22 cellular contexts compared by ENCODE assay signal in the genomic region with DNA sequence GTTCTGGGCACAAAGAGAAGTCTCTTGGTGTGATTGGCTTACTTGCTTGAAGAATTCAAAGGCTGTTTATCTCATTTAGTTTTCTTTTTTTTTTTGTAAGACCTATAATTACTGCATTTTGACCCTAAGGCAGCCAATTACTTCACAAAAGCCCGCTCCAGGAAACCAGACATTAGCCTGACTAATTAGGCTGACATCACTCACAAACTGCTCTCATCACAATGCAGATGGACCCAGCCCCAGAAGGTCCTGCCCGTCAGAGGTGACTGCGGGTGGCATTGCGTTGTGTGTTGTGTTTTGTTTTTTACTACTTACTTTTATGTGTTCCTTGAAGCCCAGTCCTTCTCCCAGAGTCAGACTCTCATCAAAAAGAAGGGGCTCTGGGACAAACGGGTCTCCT.
DNase-seq lines count a peak whose midpoint lies in the region; ATAC-seq and TF ChIP-seq lines count a peak whose summit lies in the region.
"Had no signal": no experiment of that assay in that cellular context is flagged by ENCODE, and none has a peak within 500 bp of the region (broad histone marks: within the 10 kb centered on the region; RNA-seq: fewer than 3 reads in every experiment).

No MANE protein-coding gene starts in this region.

- CTCF ChIA-PET in WTC11 (lab: Charles Lee) = no interaction called here

- POLR2A ChIA-PET in WTC11 (lab: Charles Lee) = no interaction called here

- no peaks in the 10 kb centered on the region for H3K79me1 ChIP-seq in mesendoderm (ENCODE audit: low read length)

- H3K4ac ChIP-seq in mesendoderm (ENCODE audit: low read depth, low read length) = no peak overlapping the region

- peak overlapping the region; percentile 12; the same call in 1 of the 2 replicates for H3K4me3 ChIP-seq in GM23338
- H3K4me3 ChIP-seq in mesendoderm (ENCODE audit: low read length) = no peak overlapping the region
- H3K4me3 ChIP-seq: breast epithelium, K562, pancreas, stomach, upper lobe of right lung had no signal

- peak overlapping the region; percentile 60 for H3K4me2 ChIP-seq in GM23338
- H3K4me2 ChIP-seq in mesendoderm (ENCODE audit: low read length) = no peak overlapping the region

- TF ChIP-seq CTCF in GM23338 (conservative IDR thresholded peaks at IDR 0.05; ENCODE audit: low read depth in 2 of 2) (no peak), WTC11 (IDR thresholded peaks at IDR 0.05) (no peak), osteocyte (IDR thresholded peaks at IDR 0.05) (no peak)

- H3F3A ChIP-seq in GM23338 (replicated peaks; ENCODE audit: low read depth) = no peaks in the 10 kb centered on the region

- H3K27me3 Mint-ChIP-seq in GM23338 (ENCODE audit: insufficient read depth, low read depth, poor library complexity) = peaks cover 23% of the 10 kb centered on the region
- peaks cover 23% of the 10 kb centered on the region for H3K27me3 Mint-ChIP-seq in WTC11 (ENCODE audit: low read depth)
- H3K27me3 Mint-ChIP-seq in osteocyte (ENCODE audit: unreplicated experiment) = peaks cover 6% of the 10 kb centered on the region
- H3K27me3 Mint-ChIP-seq: activated naive CD8-positive, alpha-beta T cell treated with anti-CD3 and anti-CD28 coated beads, Interleukin-2, amount 10 ng/mL, durations not matched to agents 7 days and 5 days had no signal

- H3K9me3 Mint-ChIP-seq in GM23338 = peaks cover 6% of the 10 kb centered on the region; the same call in 1 of the 3 replicates
- peaks cover 13% of the 10 kb centered on the region for H3K9me3 Mint-ChIP-seq in WTC11
- H3K9me3 Mint-ChIP-seq in osteocyte (ENCODE audit: unreplicated experiment) = no peaks in the 10 kb centered on the region
- H3K9me3 Mint-ChIP-seq: activated CD8-positive, alpha-beta T cell treated with anti-CD3 and anti-CD28 coated beads for 36 hours had no signal

- H3K4me1 Mint-ChIP-seq in GM23338 (peaks cover 41% of the 10 kb centered on the region), WTC11 (peaks cover 53% of the 10 kb centered on the region), osteocyte (ENCODE audit: unreplicated experiment) (peaks cover 31% of the 10 kb centered on the region)
- H3K4me1 Mint-ChIP-seq: activated naive CD8-positive, alpha-beta T cell treated with anti-CD3 and anti-CD28 coated beads, Interleukin-2, amount 10 ng/mL, durations not matched to agents 7 days and 5 days had no signal

- no peak overlapping the region for H3K18ac ChIP-seq in mesendoderm (ENCODE audit: low read length)

- H3K56ac ChIP-seq in mesendoderm (ENCODE audit: low read length) = no peak overlapping the region

- H2BK15ac ChIP-seq in mesendoderm (replicated peaks; ENCODE audit: low read depth) = no peak overlapping the region

- no peak overlapping the region for H4K5ac ChIP-seq in mesendoderm (ENCODE audit: low read length)

- no CpG with 5 or more reads among the region's 5 CpGs for WGBS in mesendoderm (ENCODE audit: extremely low coverage, insufficient coverage, low lambda C conversion rate)

- no peak overlapping the region for H2BK5ac ChIP-seq in mesendoderm (ENCODE audit: low read length)

- H2BK120ac ChIP-seq in mesendoderm (ENCODE audit: low read depth, low read length) = no peak overlapping the region

- H4K8ac ChIP-seq in mesendoderm (ENCODE audit: low read depth, low read length) = no peak overlapping the region

- H3K4me1 ChIP-seq in GM23338 (ENCODE audit: insufficient read depth) (peaks cover 47% of the 10 kb centered on the region), mesendoderm (ENCODE audit: control insufficient read depth, low read depth, low read length) (peaks cover 7% of the 10 kb centered on the region)
- H3K4me1 ChIP-seq: breast epithelium, pancreas, upper lobe of right lung had no signal

- H3K27me3 ChIP-seq in GM23338 (ENCODE audit: insufficient read depth) (no peaks in the 10 kb centered on the region), mesendoderm (ENCODE audit: insufficient read depth, low read length, poor library complexity) (no peaks in the 10 kb centered on the region)
- H3K27me3 ChIP-seq: breast epithelium, pancreas, stomach, upper lobe of right lung had no signal

- H3K27ac ChIP-seq in GM23338 (ENCODE audit: low read depth) = peak overlapping the region; percentile 42; the same call in 1 of the 2 replicates
- H3K27ac ChIP-seq in mesendoderm (ENCODE audit: low read depth, low read length) = no peak overlapping the region
- H3K27ac ChIP-seq: breast epithelium, HL-60, pancreas, stomach, upper lobe of right lung had no signal

- H3K23ac ChIP-seq in mesendoderm (ENCODE audit: low read length) = no peak overlapping the region

- H3K4me3 Mint-ChIP-seq in GM23338 (no peak overlapping the region), WTC11 (peak overlapping the region; percentile 3; the same call in 1 of the 2 replicates), osteocyte (ENCODE audit: unreplicated experiment) (no peak overlapping the region)
- H3K4me3 Mint-ChIP-seq: activated CD8-positive, alpha-beta T cell treated with anti-CD3 and anti-CD28 coated beads for 36 hours; activated naive CD8-positive, alpha-beta T cell treated with anti-CD3 and anti-CD28 coated beads, Interleukin-2, amount 10 ng/mL, durations not matched to agents 7 days and 5 days had no signal

- H3K79me2 ChIP-seq in GM23338 (replicated peaks; ENCODE audit: insufficient read depth) (no peaks in the 10 kb centered on the region), mesendoderm (ENCODE audit: control insufficient read depth, insufficient read depth, low read length) (no peaks in the 10 kb centered on the region)

- H3K9ac ChIP-seq in mesendoderm (ENCODE audit: low read length) = no peak overlapping the region

- ATAC-seq in GM23338 (peak; percentile 24), WTC11 (peak; percentile 52), GM18909 (IDR thresholded peaks at IDR 0.05; ENCODE audit: poor library complexity, unreplicated experiment) (no peak)
- ATAC-seq: activated CD8-positive, alpha-beta T cell treated with anti-CD3 and anti-CD28 coated beads for 36 hours; K562; pancreas; upper lobe of right lung had no signal

- H2AK5ac ChIP-seq in mesendoderm (ENCODE audit: low read length) = no peak overlapping the region

- H3K27ac Mint-ChIP-seq in GM23338 (no peak overlapping the region), WTC11 (peak overlapping the region; percentile 77; the same call in 1 of the 2 replicates), osteocyte (ENCODE audit: unreplicated experiment) (no peak overlapping the region)
- H3K27ac Mint-ChIP-seq: activated CD8-positive, alpha-beta T cell treated with anti-CD3 and anti-CD28 coated beads for 36 hours; activated naive CD8-positive, alpha-beta T cell treated with anti-CD3 and anti-CD28 coated beads, Interleukin-2, amount 10 ng/mL, durations not matched to agents 7 days and 5 days had no signal

- H3K36me3 Mint-ChIP-seq in GM23338 (ENCODE audit: low read depth) (no peaks in the 10 kb centered on the region), WTC11 (peaks cover 11% of the 10 kb centered on the region; the same call in 1 of the 2 replicates), osteocyte (ENCODE audit: unreplicated experiment) (no peaks in the 10 kb centered on the region)
- H3K36me3 Mint-ChIP-seq: activated naive CD8-positive, alpha-beta T cell treated with anti-CD3 and anti-CD28 coated beads, Interleukin-2, amount 10 ng/mL, durations not matched to agents 7 days and 5 days had no signal

- H3K36me3 ChIP-seq in GM23338 (ENCODE audit: insufficient read depth) (no peaks in the 10 kb centered on the region), mesendoderm (ENCODE audit: control insufficient read depth, insufficient read depth, low read length) (no peaks in the 10 kb centered on the region)
- H3K36me3 ChIP-seq: breast epithelium, pancreas, stomach, upper lobe of right lung had no signal

- peak overlapping the region; percentile 38; the same call in 1 of the 2 replicates for H2AFZ ChIP-seq in GM23338

- peaks cover 13% of the 10 kb centered on the region for H3K9me2 ChIP-seq in GM23338 (ENCODE audit: insufficient read depth)

- no peaks in the 10 kb centered on the region for H4K20me1 ChIP-seq in GM23338 (replicated peaks; ENCODE audit: insufficient read depth)

- peak; percentile 41 for DNase-seq in GM23338 (ENCODE audit: low spot score)
- DNase-seq in NCI-H2081 (lab: John Stamatoyannopoulos, UW) = peak; percentile 76 to 90
- DNase-seq in WTC11 (ENCODE audit: low spot score) = peak; percentile 21
- DNase-seq in mesendoderm = peak; percentile 72
- no peak for DNase-seq in activated CD8-positive, alpha-beta memory T cell treated with anti-CD3 and anti-CD28 coated beads, Interleukin-2, amount 50 U/mL, for 48 hours
- DNase-seq in putamen (ENCODE audit: low spot score) = no peak
- no peak for DNase-seq in osteocyte (ENCODE audit: extremely low spot score, unreplicated experiment)
- DNase-seq: activated CD8-positive, alpha-beta T cell treated with anti-CD3 and anti-CD28 coated beads for 36 hours; activated naive CD8-positive, alpha-beta T cell treated with anti-CD3 and anti-CD28 coated beads, Interleukin-2, amount 10 ng/mL, durations not matched to agents 7 days and 5 days; cortex of kidney; DND-41; erythroblast; MV-4-11; NK-92 treated with Interleukin-12 subunit alpha and Interleukin-12 subunit beta, amount 100 ng/mL, for 24 hours; pancreas; stimulated activated CD4-positive, alpha-beta T cell treated with anti-CD3 and anti-CD28 coated beads, Interleukin-2, amount 100 ng/mL, for 48 hours; stomach; upper lobe of right lung had no signal

TF ChIP-seq in GM23338, 12 proteins besides CTCF, POLR2A, EP300 and RAD21 (continues in another document):
- TF ChIP-seq EZH2 (IDR thresholded peaks at IDR 0.05; ENCODE audit: low read depth, unreplicated experiment) (no peak), POLR2AphosphoS5 (IDR thresholded peaks at IDR 0.05; ENCODE audit: low read depth) (no peak), STAT1 (IDR thresholded peaks at IDR 0.05; ENCODE audit: unreplicated experiment) (no peak)

TF ChIP-seq in WTC11, 78 proteins besides CTCF, POLR2A, EP300 and RAD21:
- TF ChIP-seq FOXK1 (CRISPR knock-in tag; IDR thresholded peaks at IDR 0.05) = no peak
- no peak for TF ChIP-seq IRF2 (CRISPR knock-in tag; IDR thresholded peaks at IDR 0.05; ENCODE audit: borderline replicate concordance, low read depth)
- TF ChIP-seq ESRRA (CRISPR knock-in tag; IDR thresholded peaks at IDR 0.05; ENCODE audit: borderline replicate concordance) = no peak
- no peak for TF ChIP-seq ZNF121 (CRISPR knock-in tag; IDR thresholded peaks at IDR 0.05)

Comparison
In these comparisons a context has a peak if more than half of its experiments do, and no peak if none do; other contexts are left out.
1. DNase-seq: peak in GM23338 (single experiment), NCI-H2081 (2 of 2), WTC11 (single experiment) and mesendoderm (single experiment); none in activated CD8-positive, alpha-beta memory T cell treated with anti-CD3 and anti-CD28 coated beads, Interleukin-2, amount 50 U/mL, for 48 hours (single experiment), putamen (single experiment) and osteocyte (single experiment).